In genomic region chr11:65027213-65028067, GRCh38 we compare ENCODE assay signal across 8 cellular contexts. TPM values are rescaled to one million over a fixed set of nuclear protein-coding genes. Genes with fewer than 3 reads are reported as not detected.
DNase-seq lines count a peak whose midpoint lies in the region; ATAC-seq and TF ChIP-seq lines count a peak whose summit lies in the region.

Gene SNX15, plus strand, starts transcription at chr11:65027439. Its CDS starts 99 bp downstream, at chr11:65027538.

- peaks cover 21% of the 10 kb centered on the region for H3K4me1 Mint-ChIP-seq in CD4-positive, alpha-beta T cell (ENCODE audit: low read depth)

- WGBS in lower leg skin, 2 donors: 0 to 1% methylated on average over 41 to 51 of the region's 51 CpGs

- POLR2A ChIA-PET in CD4-positive, alpha-beta T cell (lab: Charles Lee): interaction anchor here (0.8 to 3.3 kb wide), 9 partner anchors 13 to 282 kb away, joined by 3 to 15 read pairs (median 4); partner anchors contain the start of genes ARL2, FAU, PPP2R5B and SAC3D1

- no peaks in the 10 kb centered on the region for H3K36me3 Mint-ChIP-seq in CD4-positive, alpha-beta T cell (ENCODE audit: low read depth)

- H3K27me3 Mint-ChIP-seq in CD4-positive, alpha-beta T cell: no peaks in the 10 kb centered on the region

- peak within 1 kb of the TSS; percentile 82 for H3K27ac Mint-ChIP-seq in CD4-positive, alpha-beta T cell

- H3K4me3 ChIP-seq in dorsolateral prefrontal cortex (peak within 1 kb of the TSS; percentile 62 to 96 (median 77)), lower leg skin (ENCODE audit: low read depth, poor library complexity, severe bottlenecking) (peak within 1 kb of the TSS; percentile 39)

- H3K27me3 ChIP-seq in CD4-positive, alpha-beta T cell (ENCODE audit: control insufficient read depth, insufficient read depth, low read length): no peaks in the 10 kb centered on the region
- no peaks in the 10 kb centered on the region for H3K27me3 ChIP-seq in dorsolateral prefrontal cortex

- H3K4me3 Mint-ChIP-seq in CD4-positive, alpha-beta T cell: peak within 1 kb of the TSS; percentile 73

- no peak for TF ChIP-seq POLR2A in lower leg skin (IDR thresholded peaks at IDR 0.05)

- no peaks in the 10 kb centered on the region for H3K9me3 Mint-ChIP-seq in CD4-positive, alpha-beta T cell

- H3K9me3 ChIP-seq in CD4-positive, alpha-beta T cell (ENCODE audit: control insufficient read depth, low read length): no peaks in the 10 kb centered on the region

- peak; percentile 94 for ATAC-seq in CD4-positive, alpha-beta T cell (ENCODE audit: poor library complexity)
- ATAC-seq in GM19397 (IDR thresholded peaks at IDR 0.05; ENCODE audit: unreplicated experiment) (peak; percentile 81), HG03571 (IDR thresholded peaks at IDR 0.05; ENCODE audit: unreplicated experiment) (peak; percentile 71)

- H3K27ac ChIP-seq in CD4-positive, alpha-beta T cell (ENCODE audit: low read depth, low read length): peak within 1 kb of the TSS; percentile 22
- H3K27ac ChIP-seq in dorsolateral prefrontal cortex: peak within 1 kb of the TSS; percentile 48 to 99 (median 94)

- CTCF ChIA-PET in CD4-positive, alpha-beta T cell (lab: Charles Lee): interaction anchor here (0.6 to 5.2 kb wide), 4 partner anchors 13 to 642 kb away, joined by 3 to 30 read pairs (median 4); partner anchors contain the start of genes ARL2 and SAC3D1

- intact Hi-C loops in CD4-positive, alpha-beta T cell (cut with DNase I, micrococcal nuclease): loop anchor here (1.0 to 5.0 kb wide), 9 partner anchors 13 to 545 kb away; partner anchors contain the start of genes ATG2A (in 2 of the 2), ARL2 (in 1 of the 2), CDCA5 (in 1 of the 2) and FAM89B (in 1 of the 2)
- intact Hi-C loops in dorsolateral prefrontal cortex (cut with DNase I) (loop anchor here (1.0 to 5.0 kb wide), 4 partner anchors 13 to 103 kb away; partner anchors contain the start of genes PPP2R5B (in 2 of the 2), TM7SF2 (in 2 of the 2), ARL2 (in 1 of the 2) and VPS51 (in 1 of the 2)), lower leg skin (cut with DNase I; ENCODE audit: low total_unique reads) (no loop called here)

- DNase-seq in CD4-positive, alpha-beta T cell: peak; percentile 73 to 89 (median 84)
- peak; percentile 97 for DNase-seq in NCI-H774 (lab: John Stamatoyannopoulos, UW)
- peak; percentile 89 to 94 for DNase-seq in activated CD4-positive, alpha-beta T cell treated with anti-CD3 and anti-CD28 coated beads, Interleukin-2, amount 50 U/mL, for 48 hours
- DNase-seq in dorsolateral prefrontal cortex: peak; percentile 88 to 96 (median 94)
- DNase-seq in lower leg skin (ENCODE audit: low spot score in 2 of 2): peak; percentile 95 to 98
- peak; percentile 84 to 88 for DNase-seq in stimulated activated CD4-positive, alpha-beta T cell treated with anti-CD3 and anti-CD28 coated beads, Interleukin-4, amount 100 ng/mL, for 48 hours (ENCODE audit: low read depth in 2 of 2)

- TF ChIP-seq CTCF in CD4-positive, alpha-beta T cell (IDR thresholded peaks at IDR 0.05): peak; percentile 86
- TF ChIP-seq CTCF in dorsolateral prefrontal cortex (IDR thresholded peaks at IDR 0.05 in 54 of 56, conservative IDR thresholded peaks at IDR 0.05 in 2 of 56; ENCODE audit: low read depth in 1 of 56, partially characterized antibody in 56 of 56) (peak; percentile 55 to 91 (median 78)), lower leg skin (IDR thresholded peaks at IDR 0.05) (no peak)

RNA-seq across cellular contexts. Expression of gene SNX15, which starts in this region (rescaled TPM):
- 10 to 100 TPM; 13.9 to 14.7 TPM for total RNA-seq in CD4-positive, alpha-beta T cell
- total RNA-seq in dorsolateral prefrontal cortex: 10 to 100 TPM; 24.6 to 49.9 (median 34.3) TPM
- total RNA-seq in lower leg skin: 10 to 100 TPM; 16.9 to 48.0 (median 22.7) TPM

Comparison
In these comparisons a context has a peak if more than half of its experiments do, and no peak if none do; other contexts are left out.
1. Peak in every context shown above with its lines: DNase-seq, ATAC-seq, H3K4me3 ChIP-seq and H3K27ac ChIP-seq.
2. CTCF ChIP-seq: peak in CD4-positive, alpha-beta T cell (single experiment) and dorsolateral prefrontal cortex (56 of 56); none in lower leg skin (0 of 3).